ENCODE assay signal across 14 cellular contexts in genomic region chr17:59287452-59287851, GRCh38. TPM values are rescaled to one million over a fixed set of nuclear protein-coding genes. Genes with fewer than 3 reads are reported as not detected.
DNase-seq lines count a peak whose midpoint lies in the region; ATAC-seq and TF ChIP-seq lines count a peak whose summit lies in the region.
"Had no signal": no experiment of that assay in that cellular context is flagged by ENCODE, and none has a peak within 500 bp of the region (broad histone marks: within the 10 kb centered on the region; RNA-seq: fewer than 3 reads in every experiment).

No MANE protein-coding gene starts in this region.

- H3K4me3 ChIP-seq in HL-60 (replicated peaks; ENCODE audit: insufficient read depth, low read length) = no peak overlapping the region
- H3K4me3 ChIP-seq: HAP-1, skin epidermis, vagina had no signal

- no peak for ATAC-seq in HG03442 (IDR thresholded peaks at IDR 0.05; ENCODE audit: unreplicated experiment)

- no peaks in the 10 kb centered on the region for H3K27me3 ChIP-seq in HL-60 (ENCODE audit: insufficient read depth, poor library complexity, severe bottlenecking)
- H3K27me3 ChIP-seq: vagina had no signal

- no peak for TF ChIP-seq CTCF in HL-60 (IDR thresholded peaks at IDR 0.05; ENCODE audit: insufficient read depth, low read length)

- H3K27ac ChIP-seq in HL-60 (replicated peaks) = no peak overlapping the region
- H3K27ac ChIP-seq: skin epidermis, vagina had no signal

- DNase-seq in AML-193 (lab: John Stamatoyannopoulos, UW) (peak; percentile 57 to 70), HL-60 (ENCODE audit: low read depth in 1 of 2, low spot score in 1 of 2) (peak; percentile 22 to 26), UCSD-AML1 (lab: John Stamatoyannopoulos, UW; ENCODE audit: unreplicated experiment) (peak; percentile 17), glomerular endothelial cell (ENCODE audit: extremely low read depth, low read depth, low spot score) (peak; percentile 85), NCI-H1694 treated with DMSO at 0.1 percent for 48 hours (lab: John Stamatoyannopoulos, UW) (no peak), mesenteric fat pad (ENCODE audit: low spot score) (no peak)
- no peak for DNase-seq in activated T-cell treated with anti-CD3 and anti-CD28 coated beads, Interleukin-2, amount 50 U/mL, for 1 hour
- DNase-seq: activated CD8-positive, alpha-beta memory T cell treated with anti-CD3 and anti-CD28 coated beads for 24 hours; CD8-positive, alpha-beta memory T cell; NCI-H748 treated with DMSO at 0.1 percent for 48 hours had no signal

RNA-seq across cellular contexts. Expression of gene YPEL2, which starts 44.0 kb away (rescaled TPM):
- total RNA-seq in glomerular endothelial cell (41.3 and 76.7 TPM in 2 replicates), mesenteric fat pad (35.5 TPM)

Comparison
In these comparisons a context has a peak if more than half of its experiments do, and no peak if none do; other contexts are left out.
1. DNase-seq: peak in AML-193 (2 of 2), HL-60 (2 of 2), UCSD-AML1 (single experiment) and glomerular endothelial cell (single experiment); none in activated T-cell treated with anti-CD3 and anti-CD28 coated beads, Interleukin-2, amount 50 U/mL, for 1 hour (single experiment), NCI-H1694 treated with DMSO at 0.1 percent for 48 hours (single experiment) and mesenteric fat pad (single experiment).